In genomic region chr1:154183045-154183968, GRCh38 we compare ENCODE assay signal across 8 cellular contexts. TPM values are rescaled to one million over a fixed set of nuclear protein-coding genes. Genes with fewer than 3 reads are reported as not detected.
DNase-seq lines count a peak whose midpoint lies in the region; ATAC-seq and TF ChIP-seq lines count a peak whose summit lies in the region.

No MANE protein-coding gene starts in this region.

- no peaks in the 10 kb centered on the region for H3K27me3 ChIP-seq in DND-41 (ENCODE audit: insufficient read depth, low read length, poor library complexity)

- H3K9me3 Mint-ChIP-seq in naive B cell, result no peaks in the 10 kb centered on the region
- no peaks in the 10 kb centered on the region for H3K9me3 Mint-ChIP-seq in stimulated activated effector memory CD8-positive, alpha-beta T cell treated with anti-CD3 and anti-CD28 coated beads, Interleukin-12 subunit alpha, Interleukin-12 subunit beta, amount 100 ng/mL, for 72 hours

- H3K4me3 Mint-ChIP-seq in naive B cell, result peak overlapping the region; percentile 97 to 100 (median 100)
- H3K4me3 Mint-ChIP-seq in stimulated activated effector memory CD8-positive, alpha-beta T cell treated with anti-CD3 and anti-CD28 coated beads, Interleukin-12 subunit alpha, Interleukin-12 subunit beta, amount 100 ng/mL, for 72 hours, result peak overlapping the region; percentile 93

- H4K20me1 ChIP-seq in DND-41 (ENCODE audit: insufficient read depth, low read length), result peaks cover 39% of the 10 kb centered on the region

- peak overlapping the region; percentile 59 to 86 for H3K4me3 ChIP-seq in DND-41 (ENCODE audit: low read depth in 1 of 2, low read length in 2 of 2)

- peaks cover 4 to 9% of the 10 kb centered on the region in 2 donors for H3K36me3 Mint-ChIP-seq in naive B cell
- H3K36me3 Mint-ChIP-seq in stimulated activated effector memory CD8-positive, alpha-beta T cell treated with anti-CD3 and anti-CD28 coated beads, Interleukin-12 subunit alpha, Interleukin-12 subunit beta, amount 100 ng/mL, for 72 hours, result peaks cover 53% of the 10 kb centered on the region

- H3K36me3 ChIP-seq in DND-41 (ENCODE audit: insufficient read depth, low read length), result peaks cover 29% of the 10 kb centered on the region

- peak overlapping the region; percentile 93 for H2AFZ ChIP-seq in DND-41 (ENCODE audit: low read depth, low read length)

- ATAC-seq in DND-41 (ENCODE audit: insufficient read depth, low read depth), result peak; percentile 82
- peak; percentile 68 for ATAC-seq in GM21825 (IDR thresholded peaks at IDR 0.05; ENCODE audit: unreplicated experiment)
- peak; percentile 78 to 81 for ATAC-seq in naive B cell (ENCODE audit: low read depth in 2 of 2)
- peak; percentile 88 for ATAC-seq in stimulated activated effector memory CD8-positive, alpha-beta T cell treated with anti-CD3 and anti-CD28 coated beads, Interleukin-12 subunit alpha, Interleukin-12 subunit beta, amount 100 ng/mL, for 72 hours

- H3K4me1 Mint-ChIP-seq in naive B cell, result peaks cover 38 to 50% (median 48%) of the 10 kb centered on the region in 3 donors
- peaks cover 49% of the 10 kb centered on the region for H3K4me1 Mint-ChIP-seq in stimulated activated effector memory CD8-positive, alpha-beta T cell treated with anti-CD3 and anti-CD28 coated beads, Interleukin-12 subunit alpha, Interleukin-12 subunit beta, amount 100 ng/mL, for 72 hours

- TF ChIP-seq CTCF in DND-41 (IDR thresholded peaks at IDR 0.05; ENCODE audit: borderline replicate concordance, extremely low read depth, low read length, poor library complexity, severe bottlenecking), result no peak

- peak; percentile 97 for DNase-seq in DND-41
- peak; percentile 93 to 95 for DNase-seq in Kasumi-1 (lab: John Stamatoyannopoulos, UW)
- DNase-seq in RKO (ENCODE audit: low spot score), result peak; percentile 97
- DNase-seq in activated T-helper 1 cell treated with anti-CD3 and anti-CD28 coated beads, Interleukin-2, amount 50 U/mL, for 16 hours (ENCODE audit: low read depth in 1 of 2, low spot score in 1 of 2), result peak; percentile 87 to 90
- peak; percentile 92 for DNase-seq in fibroblast of gingiva (ENCODE audit: low read depth)
- DNase-seq in naive B cell, result peak; percentile 91
- peak; percentile 83 to 97 for DNase-seq in stimulated activated effector memory CD8-positive, alpha-beta T cell treated with anti-CD3 and anti-CD28 coated beads, Interleukin-12 subunit alpha, Interleukin-12 subunit beta, amount 100 ng/mL, for 72 hours (ENCODE audit: low spot score in 2 of 2)

- H3K27me3 Mint-ChIP-seq in naive B cell, result peaks cover 0 to 13% (median 0%) of the 10 kb centered on the region in 3 donors

- H3K4me1 ChIP-seq in DND-41 (ENCODE audit: insufficient read depth, low read length), result peaks cover 48% of the 10 kb centered on the region

- H3K27ac ChIP-seq in DND-41 (ENCODE audit: low read length), result peak overlapping the region; percentile 87

- no peaks in the 10 kb centered on the region for H3K9me3 ChIP-seq in DND-41 (ENCODE audit: insufficient read depth, low read length, severe bottlenecking)

- peak overlapping the region; percentile 78 for H3K9ac ChIP-seq in DND-41 (ENCODE audit: low read depth, low read length)

- peak overlapping the region; percentile 93 to 100 (median 100) for H3K27ac Mint-ChIP-seq in naive B cell
- peak overlapping the region; percentile 94 for H3K27ac Mint-ChIP-seq in stimulated activated effector memory CD8-positive, alpha-beta T cell treated with anti-CD3 and anti-CD28 coated beads, Interleukin-12 subunit alpha, Interleukin-12 subunit beta, amount 100 ng/mL, for 72 hours

- H3K79me2 ChIP-seq in DND-41 (ENCODE audit: insufficient read depth, low read length), result peaks cover 50% of the 10 kb centered on the region

- peak overlapping the region; percentile 92 for H3K4me2 ChIP-seq in DND-41 (ENCODE audit: insufficient read depth, low read length)

RNA-seq across cellular contexts. Expression of gene TPM3, which starts 8.6 kb away (rescaled TPM):
- 100 to 1,000 TPM; 669 to 816 (median 772) TPM for polyA plus RNA-seq in naive B cell (ENCODE audit: low read depth in 6 of 6)

RNA-seq across cellular contexts. Expression of gene CFAP141, which starts 22.8 kb away (rescaled TPM):
- polyA plus RNA-seq in naive B cell (ENCODE audit: low read depth in 6 of 6), result not detected

RNA-seq across cellular contexts. Expression of gene NUP210L, which starts 28.4 kb away (rescaled TPM):
- polyA plus RNA-seq in naive B cell (ENCODE audit: low read depth in 6 of 6), result not detected

RNA-seq across cellular contexts. Expression of gene UBAP2L, which starts 37.4 kb away (rescaled TPM):
- 10 to 100 TPM; 23.7 to 81.6 (median 47.4) TPM for polyA plus RNA-seq in naive B cell (ENCODE audit: low read depth in 6 of 6)

Comparison
In these comparisons a context has a peak if more than half of its experiments do, and no peak if none do; other contexts are left out.
1. Peak in every context shown above with its lines: DNase-seq, ATAC-seq, H3K4me3 ChIP-seq and H3K27ac ChIP-seq.